ENCODE assay signal across 19 cellular contexts in the genomic region with DNA sequence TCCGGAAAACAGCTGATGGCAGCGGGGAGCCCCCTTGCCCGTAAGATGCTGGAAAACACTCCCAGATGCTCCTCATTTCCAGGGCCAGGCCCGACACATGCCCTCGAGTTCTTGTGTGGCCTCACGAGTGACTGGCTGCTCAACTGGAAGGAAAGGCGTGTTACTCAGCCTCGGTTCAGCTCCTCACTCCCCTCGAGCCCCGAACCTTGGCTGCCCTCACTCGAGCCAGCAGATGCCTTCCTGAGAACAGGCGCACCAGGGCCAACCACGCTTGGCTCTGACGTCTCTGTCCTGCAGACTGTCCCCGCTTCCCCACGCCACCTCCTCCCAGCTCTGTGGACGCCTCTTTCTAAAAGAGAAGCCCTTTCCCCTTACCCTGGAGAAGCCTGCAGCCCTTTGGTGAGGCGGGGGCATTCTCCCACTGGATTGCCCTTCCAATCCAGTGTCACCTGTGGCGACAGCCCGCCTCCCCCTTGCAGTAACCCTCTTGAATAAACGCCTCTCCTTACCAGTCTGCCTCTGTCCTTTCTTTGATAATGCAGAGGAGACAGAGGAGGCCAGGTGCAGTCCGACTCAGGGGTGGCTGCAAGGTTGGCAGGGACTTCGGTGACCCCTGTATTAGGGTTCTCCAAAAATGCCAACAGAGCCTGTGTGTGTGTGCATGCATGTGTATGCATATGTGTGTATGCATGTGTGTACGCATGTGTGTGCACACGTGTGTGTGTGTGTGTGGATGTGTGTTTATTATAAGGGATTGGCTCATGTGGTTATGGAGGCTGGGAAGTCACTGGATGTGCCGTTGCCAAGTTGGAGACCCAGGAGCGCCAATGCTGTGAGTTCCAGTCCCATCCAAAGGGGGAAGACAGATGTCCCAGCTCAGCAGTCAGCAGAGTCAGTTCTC.
DNase-seq lines count a peak whose midpoint lies in the region; ATAC-seq and TF ChIP-seq lines count a peak whose summit lies in the region.
"Had no signal": no experiment of that assay in that cellular context is flagged by ENCODE, and none has a peak within 500 bp of the region (broad histone marks: within the 10 kb centered on the region; RNA-seq: fewer than 3 reads in every experiment).

No MANE protein-coding gene starts in this region.

- H2AFZ ChIP-seq in osteoblast (ENCODE audit: low read length): no peak overlapping the region

- H3K36me3 ChIP-seq in RWPE2 (ENCODE audit: low read depth) (no peaks in the 10 kb centered on the region), endodermal cell (ENCODE audit: control insufficient read depth, insufficient read depth, low read length) (no peaks in the 10 kb centered on the region), right lobe of liver (no peaks in the 10 kb centered on the region), osteoblast (ENCODE audit: insufficient read depth, low read length) (no peaks in the 10 kb centered on the region)
- H3K36me3 ChIP-seq: BLaER1 treated with 17β-estradiol and CSF1 and Interleukin-3, amounts not matched to agents 10 nM and 100 nM had no signal

- 89 to 91% methylated on average over 22 to 27 of the region's 27 CpGs for WGBS in endodermal cell (ENCODE audit: insufficient coverage in 1 of 2, insufficient read length in 1 of 2), 2 experiments
- WGBS in right lobe of liver (ENCODE audit: insufficient coverage, low coverage, low lambda C conversion rate, missing lambda C conversion rate): 72% methylated on average over 7 of the region's 27 CpGs

- H3K79me2 ChIP-seq in osteoblast (ENCODE audit: insufficient read depth, low read length): no peaks in the 10 kb centered on the region

- no peak for TF ChIP-seq POLR2A in right lobe of liver (IDR thresholded peaks at IDR 0.05)

- intact Hi-C loops in right lobe of liver (cut with DNase I): no loop called here

- H3K4me1 Mint-ChIP-seq in endodermal cell: peaks cover 2% of the 10 kb centered on the region
- no peaks in the 10 kb centered on the region for H3K4me1 Mint-ChIP-seq in activated naive CD8-positive, alpha-beta T cell treated with anti-CD3 and anti-CD28 coated beads for 36 hours
- H3K4me1 Mint-ChIP-seq: CD8-positive, alpha-beta memory T cell had no signal

- ATAC-seq in RWPE2 (ENCODE audit: low read depth) (no peak), right lobe of liver (no peak)
- ATAC-seq: K562, SK-N-SH treated with all-trans-retinoic acid at 6 μM for 48 hours had no signal

- no peaks in the 10 kb centered on the region for H3K36me3 Mint-ChIP-seq in endodermal cell (ENCODE audit: low read depth)
- H3K36me3 Mint-ChIP-seq in activated naive CD8-positive, alpha-beta T cell treated with anti-CD3 and anti-CD28 coated beads for 36 hours: no peaks in the 10 kb centered on the region

- H4K20me1 ChIP-seq in osteoblast (ENCODE audit: insufficient read depth, low read length): no peaks in the 10 kb centered on the region
- H4K20me1 ChIP-seq: BLaER1 treated with 17β-estradiol and CSF1 and Interleukin-3, amounts not matched to agents 10 nM and 100 nM had no signal

- H3K27me3 ChIP-seq in RWPE2 (ENCODE audit: insufficient read depth, poor library complexity, severe bottlenecking): peaks cover 21% of the 10 kb centered on the region
- no peaks in the 10 kb centered on the region for H3K27me3 ChIP-seq in endodermal cell (ENCODE audit: control insufficient read depth, insufficient read depth, low read length, poor library complexity, severe bottlenecking)
- no peaks in the 10 kb centered on the region for H3K27me3 ChIP-seq in right lobe of liver
- H3K27me3 ChIP-seq in osteoblast (ENCODE audit: insufficient read depth, low read length): no peaks in the 10 kb centered on the region
- H3K27me3 ChIP-seq: BLaER1 treated with 17β-estradiol and CSF1 and Interleukin-3, amounts not matched to agents 10 nM and 100 nM had no signal

- H3K27me3 Mint-ChIP-seq in endodermal cell (ENCODE audit: insufficient read depth): no peaks in the 10 kb centered on the region
- H3K27me3 Mint-ChIP-seq in activated naive CD8-positive, alpha-beta T cell treated with anti-CD3 and anti-CD28 coated beads for 36 hours: no peaks in the 10 kb centered on the region

- H3K4me3 ChIP-seq in RWPE2 (ENCODE audit: severe bottlenecking) (no peak overlapping the region), endodermal cell (ENCODE audit: low read length) (no peak overlapping the region), right lobe of liver (no peak overlapping the region), osteoblast (ENCODE audit: insufficient read depth, low read length) (no peak overlapping the region)
- H3K4me3 ChIP-seq: BLaER1 treated with 17β-estradiol and CSF1 and Interleukin-3, amounts not matched to agents 10 nM and 100 nM; K562 had no signal

- DNase-seq in RWPE2 (ENCODE audit: low spot score) (peak; percentile 62), endodermal cell (no peak), right lobe of liver (peak in 2 of 3 donors; percentile 13 to 46), osteoblast (ENCODE audit: insufficient read length, low spot score, missing footprints) (peak; percentile 56), islet precursor cell (no peak), DMS153 treated with DMSO at 0.1 percent for 48 hours (lab: John Stamatoyannopoulos, UW; ENCODE audit: unreplicated experiment) (no peak), GM19240 (ENCODE audit: insufficient read length, low spot score) (no peak)
- DNase-seq in activated naive CD8-positive, alpha-beta T cell treated with anti-CD3 and anti-CD28 coated beads for 36 hours: no peak
- DNase-seq: DMS79, NCI-H1105, NCI-H187 treated with DMSO at 0.1 percent for 48 hours, NCI-H2227 treated with DMSO at 0.1 percent for 48 hours, NCI-H510A treated with DMSO at 0.1 percent for 48 hours, NCI-H774, SIG-M5 had no signal

- no peak overlapping the region for H3K9ac ChIP-seq in endodermal cell (ENCODE audit: extremely low read depth, low read length, poor library complexity, severe bottlenecking)
- H3K9ac ChIP-seq: BLaER1 treated with 17β-estradiol and CSF1 and Interleukin-3, amounts not matched to agents 10 nM and 100 nM had no signal

- H3K4me2 ChIP-seq in osteoblast (ENCODE audit: insufficient read depth, low read length): no peak overlapping the region
- H3K4me2 ChIP-seq: BLaER1 treated with 17β-estradiol and CSF1 and Interleukin-3, amounts not matched to agents 10 nM and 100 nM had no signal

- H3K9me3 Mint-ChIP-seq in endodermal cell: peaks cover 2% of the 10 kb centered on the region
- H3K9me3 Mint-ChIP-seq in activated naive CD8-positive, alpha-beta T cell treated with anti-CD3 and anti-CD28 coated beads for 36 hours: no peaks in the 10 kb centered on the region

- H3K27ac Mint-ChIP-seq in endodermal cell: peak overlapping the region; percentile 6
- no peak overlapping the region for H3K27ac Mint-ChIP-seq in activated naive CD8-positive, alpha-beta T cell treated with anti-CD3 and anti-CD28 coated beads for 36 hours

- H3K9me3 ChIP-seq in RWPE2 (ENCODE audit: severe bottlenecking) (peaks cover 1% of the 10 kb centered on the region), endodermal cell (ENCODE audit: control insufficient read depth, low read length) (no peaks in the 10 kb centered on the region), right lobe of liver (no peaks in the 10 kb centered on the region), osteoblast (ENCODE audit: low read depth, low read length) (no peaks in the 10 kb centered on the region)

- TF ChIP-seq CTCF in RWPE2 (IDR thresholded peaks at IDR 0.05; ENCODE audit: poor library complexity, severe bottlenecking): no peak
- no peak for TF ChIP-seq CTCF in endodermal cell (conservative IDR thresholded peaks at IDR 0.05)
- no peak for TF ChIP-seq CTCF in right lobe of liver (IDR thresholded peaks at IDR 0.05)
- TF ChIP-seq CTCF in osteoblast (IDR thresholded peaks at IDR 0.05; ENCODE audit: extremely low read depth, low read depth, low read length): no peak

- H3K27ac ChIP-seq in RWPE2 (ENCODE audit: poor library complexity, severe bottlenecking) (no peak overlapping the region), endodermal cell (ENCODE audit: low read depth, low read length) (no peak overlapping the region), right lobe of liver (no peak overlapping the region), osteoblast (ENCODE audit: low read depth, low read length) (no peak overlapping the region)
- H3K27ac ChIP-seq: BLaER1 treated with 17β-estradiol and CSF1 and Interleukin-3, amounts not matched to agents 10 nM and 100 nM had no signal

- H3K4me1 ChIP-seq in RWPE2 (ENCODE audit: insufficient read depth, poor library complexity, severe bottlenecking) (no peaks in the 10 kb centered on the region), endodermal cell (ENCODE audit: control insufficient read depth, insufficient read depth, low read length) (no peaks in the 10 kb centered on the region), right lobe of liver (no peaks in the 10 kb centered on the region), osteoblast (ENCODE audit: insufficient read depth, low read length) (no peaks in the 10 kb centered on the region)

- no peak overlapping the region for H3K4me3 Mint-ChIP-seq in endodermal cell
- H3K4me3 Mint-ChIP-seq in activated naive CD8-positive, alpha-beta T cell treated with anti-CD3 and anti-CD28 coated beads for 36 hours: no peak overlapping the region
- H3K4me3 Mint-ChIP-seq: CD8-positive, alpha-beta memory T cell had no signal

Comparison
In these comparisons a context has a peak if more than half of its experiments do, and no peak if none do; other contexts are left out.
1. DNase-seq: peak in RWPE2 (single experiment), right lobe of liver (2 of 3) and osteoblast (single experiment); none in endodermal cell (single experiment), islet precursor cell (single experiment), DMS153 treated with DMSO at 0.1 percent for 48 hours (single experiment), activated naive CD8-positive, alpha-beta T cell treated with anti-CD3 and anti-CD28 coated beads for 36 hours (single experiment) and GM19240 (single experiment).